Comparison of ENCODE assay signal across 1 cellular context in the genomic region with DNA sequence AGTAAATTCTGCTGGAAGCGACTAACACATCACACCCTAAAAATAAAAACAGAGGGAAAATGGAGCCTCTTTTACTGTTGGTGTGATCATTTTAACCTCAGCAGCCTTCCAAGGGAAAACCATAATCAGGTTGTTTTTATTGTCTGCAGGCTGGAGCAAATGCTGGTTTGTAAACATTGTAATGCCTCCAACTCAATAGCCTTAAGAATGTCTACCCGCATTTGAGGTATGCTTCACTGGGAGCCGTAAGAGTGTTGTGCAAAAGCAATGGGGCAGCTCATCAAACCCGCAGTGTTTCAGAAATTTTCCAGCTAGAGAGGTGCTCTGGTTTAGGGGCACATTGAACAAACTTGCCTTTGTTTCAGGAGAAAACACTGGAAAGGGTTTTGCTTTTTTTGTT.
TF ChIP-seq lines count a peak whose summit lies in the region.

No MANE protein-coding gene starts in this region.

TF ChIP-seq in K562, 482 proteins besides CTCF, POLR2A, EP300 and RAD21 (continued from another document and continues in another):
- no peak for TF ChIP-seq RREB1 (CRISPR knock-in tag; IDR thresholded peaks at IDR 0.05)
- no peak for TF ChIP-seq ZNF655 (CRISPR knock-in tag; IDR thresholded peaks at IDR 0.05)
- no peak for TF ChIP-seq POLR3G (IDR thresholded peaks at IDR 0.05; ENCODE audit: extremely low read depth, insufficient read length, insufficient replicate concordance)
- TF ChIP-seq CBX8 (IDR thresholded peaks at IDR 0.05; ENCODE audit: borderline replicate concordance, extremely low read depth, low read depth, low read length, poor library complexity, severe bottlenecking), result no peak
- TF ChIP-seq, protein P1, sequence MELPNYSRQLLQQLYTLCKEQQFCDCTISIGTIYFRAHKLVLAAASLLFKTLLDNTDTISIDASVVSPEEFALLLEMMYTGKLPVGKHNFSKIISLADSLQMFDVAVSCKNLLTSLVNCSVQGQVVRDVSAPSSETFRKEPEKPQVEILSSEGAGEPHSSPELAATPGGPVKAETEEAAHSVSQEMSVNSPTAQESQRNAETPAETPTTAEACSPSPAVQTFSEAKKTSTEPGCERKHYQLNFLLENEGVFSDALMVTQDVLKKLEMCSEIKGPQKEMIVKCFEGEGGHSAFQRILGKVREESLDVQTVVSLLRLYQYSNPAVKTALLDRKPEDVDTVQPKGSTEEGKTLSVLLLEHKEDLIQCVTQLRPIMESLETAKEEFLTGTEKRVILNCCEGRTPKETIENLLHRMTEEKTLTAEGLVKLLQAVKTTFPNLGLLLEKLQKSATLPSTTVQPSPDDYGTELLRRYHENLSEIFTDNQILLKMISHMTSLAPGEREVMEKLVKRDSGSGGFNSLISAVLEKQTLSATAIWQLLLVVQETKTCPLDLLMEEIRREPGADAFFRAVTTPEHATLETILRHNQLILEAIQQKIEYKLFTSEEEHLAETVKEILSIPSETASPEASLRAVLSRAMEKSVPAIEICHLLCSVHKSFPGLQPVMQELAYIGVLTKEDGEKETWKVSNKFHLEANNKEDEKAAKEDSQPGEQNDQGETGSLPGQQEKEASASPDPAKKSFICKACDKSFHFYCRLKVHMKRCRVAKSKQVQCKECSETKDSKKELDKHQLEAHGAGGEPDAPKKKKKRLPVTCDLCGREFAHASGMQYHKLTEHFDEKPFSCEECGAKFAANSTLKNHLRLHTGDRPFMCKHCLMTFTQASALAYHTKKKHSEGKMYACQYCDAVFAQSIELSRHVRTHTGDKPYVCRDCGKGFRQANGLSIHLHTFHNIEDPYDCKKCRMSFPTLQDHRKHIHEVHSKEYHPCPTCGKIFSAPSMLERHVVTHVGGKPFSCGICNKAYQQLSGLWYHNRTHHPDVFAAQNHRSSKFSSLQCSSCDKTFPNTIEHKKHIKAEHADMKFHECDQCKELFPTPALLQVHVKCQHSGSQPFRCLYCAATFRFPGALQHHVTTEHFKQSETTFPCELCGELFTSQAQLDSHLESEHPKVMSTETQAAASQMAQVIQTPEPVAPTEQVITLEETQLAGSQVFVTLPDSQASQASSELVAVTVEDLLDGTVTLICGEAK (IDR thresholded peaks at IDR 0.05), result no peak
- TF ChIP-seq, protein P1 (CRISPR knock-in tag; IDR thresholded peaks at IDR 0.05), result no peak
- TF ChIP-seq, protein P2, sequence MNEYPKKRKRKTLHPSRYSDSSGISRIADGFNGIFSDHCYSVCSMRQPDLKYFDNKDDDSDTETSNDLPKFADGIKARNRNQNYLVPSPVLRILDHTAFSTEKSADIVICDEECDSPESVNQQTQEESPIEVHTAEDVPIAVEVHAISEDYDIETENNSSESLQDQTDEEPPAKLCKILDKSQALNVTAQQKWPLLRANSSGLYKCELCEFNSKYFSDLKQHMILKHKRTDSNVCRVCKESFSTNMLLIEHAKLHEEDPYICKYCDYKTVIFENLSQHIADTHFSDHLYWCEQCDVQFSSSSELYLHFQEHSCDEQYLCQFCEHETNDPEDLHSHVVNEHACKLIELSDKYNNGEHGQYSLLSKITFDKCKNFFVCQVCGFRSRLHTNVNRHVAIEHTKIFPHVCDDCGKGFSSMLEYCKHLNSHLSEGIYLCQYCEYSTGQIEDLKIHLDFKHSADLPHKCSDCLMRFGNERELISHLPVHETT (CRISPR knock-in tag; conservative IDR thresholded peaks at IDR 0.05 in 1 of 2, IDR thresholded peaks at IDR 0.05 in 1 of 2), result no peak
- no peak for TF ChIP-seq ZFP91 (CRISPR knock-in tag; IDR thresholded peaks at IDR 0.05)
- TF ChIP-seq HBP1 (CRISPR knock-in tag; IDR thresholded peaks at IDR 0.05), result no peak
- TF ChIP-seq, protein P3, sequence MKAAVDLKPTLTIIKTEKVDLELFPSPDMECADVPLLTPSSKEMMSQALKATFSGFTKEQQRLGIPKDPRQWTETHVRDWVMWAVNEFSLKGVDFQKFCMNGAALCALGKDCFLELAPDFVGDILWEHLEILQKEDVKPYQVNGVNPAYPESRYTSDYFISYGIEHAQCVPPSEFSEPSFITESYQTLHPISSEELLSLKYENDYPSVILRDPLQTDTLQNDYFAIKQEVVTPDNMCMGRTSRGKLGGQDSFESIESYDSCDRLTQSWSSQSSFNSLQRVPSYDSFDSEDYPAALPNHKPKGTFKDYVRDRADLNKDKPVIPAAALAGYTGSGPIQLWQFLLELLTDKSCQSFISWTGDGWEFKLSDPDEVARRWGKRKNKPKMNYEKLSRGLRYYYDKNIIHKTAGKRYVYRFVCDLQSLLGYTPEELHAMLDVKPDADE (conservative IDR thresholded peaks at IDR 0.05; ENCODE audit: control insufficient read depth, low read depth, low read length), result no peak
- TF ChIP-seq NCOA2 (IDR thresholded peaks at IDR 0.05; ENCODE audit: partially characterized antibody in 2 of 2), result no peak
- TF ChIP-seq, protein P4, sequence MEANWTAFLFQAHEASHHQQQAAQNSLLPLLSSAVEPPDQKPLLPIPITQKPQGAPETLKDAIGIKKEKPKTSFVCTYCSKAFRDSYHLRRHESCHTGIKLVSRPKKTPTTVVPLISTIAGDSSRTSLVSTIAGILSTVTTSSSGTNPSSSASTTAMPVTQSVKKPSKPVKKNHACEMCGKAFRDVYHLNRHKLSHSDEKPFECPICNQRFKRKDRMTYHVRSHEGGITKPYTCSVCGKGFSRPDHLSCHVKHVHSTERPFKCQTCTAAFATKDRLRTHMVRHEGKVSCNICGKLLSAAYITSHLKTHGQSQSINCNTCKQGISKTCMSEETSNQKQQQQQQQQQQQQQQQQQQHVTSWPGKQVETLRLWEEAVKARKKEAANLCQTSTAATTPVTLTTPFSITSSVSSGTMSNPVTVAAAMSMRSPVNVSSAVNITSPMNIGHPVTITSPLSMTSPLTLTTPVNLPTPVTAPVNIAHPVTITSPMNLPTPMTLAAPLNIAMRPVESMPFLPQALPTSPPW (CRISPR knock-in tag; IDR thresholded peaks at IDR 0.05), result no peak
